Comparison of ENCODE assay signal across 1 cellular context in genomic region chr17:35942588-35943186, GRCh38.
A peak's percentile ranks its signal among the peaks of the same experiment; 100 is the strongest.
TF ChIP-seq lines count a peak whose summit lies in the region.

No MANE protein-coding gene starts in this region.

TF ChIP-seq in K562, 482 proteins besides CTCF, POLR2A, EP300 and RAD21 (continued from another document):
- no peak for TF ChIP-seq ZNF318 (IDR thresholded peaks at IDR 0.05; ENCODE audit: borderline replicate concordance in 1 of 2, low read depth in 1 of 2)
- TF ChIP-seq LARP7 (IDR thresholded peaks at IDR 0.05), result no peak
- peak; percentile 90 for TF ChIP-seq CBFA2T2 (conservative IDR thresholded peaks at IDR 0.05)
- TF ChIP-seq SP2 (IDR thresholded peaks at IDR 0.05; ENCODE audit: extremely low read depth, low read depth, low read length, poor library complexity, severe bottlenecking), result no peak
- TF ChIP-seq NFIC (IDR thresholded peaks at IDR 0.05), result peak; percentile 77
- no peak for TF ChIP-seq YBX1 (IDR thresholded peaks at IDR 0.05)
- no peak for TF ChIP-seq ZKSCAN1 (IDR thresholded peaks at IDR 0.05; ENCODE audit: low read depth, low read length)
- no peak for TF ChIP-seq TAF15 (IDR thresholded peaks at IDR 0.05; ENCODE audit: low read depth, low read length)
- TF ChIP-seq JUND (IDR thresholded peaks at IDR 0.05; ENCODE audit: borderline replicate concordance, low read depth, low read length), result no peak
- no peak for TF ChIP-seq JUND (tag; IDR thresholded peaks at IDR 0.05; ENCODE audit: borderline replicate concordance, low read depth, low read length)
- no peak for TF ChIP-seq RAD51 (IDR thresholded peaks at IDR 0.05; ENCODE audit: borderline replicate concordance, low read depth)
- TF ChIP-seq RHOXF2B (CRISPR knock-in tag; conservative IDR thresholded peaks at IDR 0.05), result no peak
- TF ChIP-seq ZNF561 (CRISPR knock-in tag; conservative IDR thresholded peaks at IDR 0.05), result no peak
- no peak for TF ChIP-seq CSDE1 (IDR thresholded peaks at IDR 0.05)
- TF ChIP-seq CBFA2T3 (IDR thresholded peaks at IDR 0.05), result peak; percentile 94
- TF ChIP-seq KDM4B (IDR thresholded peaks at IDR 0.05; ENCODE audit: borderline replicate concordance in 2 of 2, low read depth in 1 of 2), result no peak
- no peak for TF ChIP-seq SETDB1 (IDR thresholded peaks at IDR 0.05; ENCODE audit: low read length)
- TF ChIP-seq SLC30A9 (CRISPR knock-in tag; IDR thresholded peaks at IDR 0.05), result no peak
- no peak for TF ChIP-seq ZBTB2 (IDR thresholded peaks at IDR 0.05)
- no peak for TF ChIP-seq HSF4 (CRISPR knock-in tag; IDR thresholded peaks at IDR 0.05; ENCODE audit: borderline replicate concordance)
- no peak for TF ChIP-seq NFATC3 (IDR thresholded peaks at IDR 0.05)
- no peak for TF ChIP-seq PURB (CRISPR knock-in tag; IDR thresholded peaks at IDR 0.05; ENCODE audit: low read depth)
- no peak for TF ChIP-seq ZFP91 (CRISPR knock-in tag; IDR thresholded peaks at IDR 0.05)
- TF ChIP-seq SMARCC2 (IDR thresholded peaks at IDR 0.05; ENCODE audit: low read depth), result no peak
- TF ChIP-seq U2AF2 (optimal IDR thresholded peaks at IDR 0.05; ENCODE audit: low read depth, low read length), result no peak
- no peak for TF ChIP-seq SNAPC5 (CRISPR knock-in tag; IDR thresholded peaks at IDR 0.05)
- no peak for TF ChIP-seq WHSC1 (IDR thresholded peaks at IDR 0.05; ENCODE audit: low read length)
- peak; percentile 33 for TF ChIP-seq HDAC3 (IDR thresholded peaks at IDR 0.05; ENCODE audit: borderline replicate concordance, partially characterized antibody)
- TF ChIP-seq MCM7 (IDR thresholded peaks at IDR 0.05), result no peak
- TF ChIP-seq POLR2G (IDR thresholded peaks at IDR 0.05; ENCODE audit: low read depth, low read length), result no peak
